ENCODE assay signal across 1 cellular context in genomic region chr2:112640800-112641675, GRCh38.
TF ChIP-seq lines count a peak whose summit lies in the region.

No MANE protein-coding gene starts in this region.

TF ChIP-seq in GM12878, 131 proteins besides CTCF, POLR2A, EP300 and RAD21:
- TF ChIP-seq ZBTB40 (IDR thresholded peaks at IDR 0.05; ENCODE audit: borderline replicate concordance) (no peak), MEF2A (IDR thresholded peaks at IDR 0.05; ENCODE audit: insufficient read depth, low read depth, low read length) (no peak), BCL3 (IDR thresholded peaks at IDR 0.05; ENCODE audit: borderline replicate concordance, insufficient read depth, low read depth, low read length, poor library complexity, severe bottlenecking) (no peak), EED (IDR thresholded peaks at IDR 0.05; ENCODE audit: low read depth) (no peak), RUNX3 (IDR thresholded peaks at IDR 0.05; ENCODE audit: low read length) (peak; percentile 47), CREM (IDR thresholded peaks at IDR 0.05; ENCODE audit: low read depth) (no peak), ZNF384 (IDR thresholded peaks at IDR 0.05; ENCODE audit: borderline replicate concordance, low read depth, low read length) (no peak), IKZF1 (conservative IDR thresholded peaks at IDR 0.05) (0 out of 2 replicates have a peak, but pooled peaks have one; percentile 21)
